ENCODE assay signal across 26 cellular contexts in genomic region chr15:59218710-59219109, GRCh38. TPM values are rescaled to one million over a fixed set of nuclear protein-coding genes. Genes with fewer than 3 reads are reported as not detected.
"Had no signal": no experiment of that assay in that cellular context is flagged by ENCODE, and none has a peak within 500 bp of the region (broad histone marks: within the 10 kb centered on the region; RNA-seq: fewer than 3 reads in every experiment).

No MANE protein-coding gene starts in this region.

- H3K27ac ChIP-seq: body of pancreas, cardiac muscle cell had no signal

- H3K36me3 Mint-ChIP-seq: activated naive CD4-positive, alpha-beta T cell treated with anti-CD3 and anti-CD28 coated beads, Interleukin-2, amount 50 U/mL, for 72 hours had no signal

- H3K4me3 ChIP-seq: ascending aorta, body of pancreas, cardiac muscle cell had no signal

- H3K27ac Mint-ChIP-seq: activated CD8-positive, alpha-beta memory T cell treated with anti-CD3 and anti-CD28 coated beads, Interleukin-2, amount 10 ng/mL, durations not matched to agents 7 days and 5 days; activated CD8-positive, alpha-beta T cell treated with anti-CD3 and anti-CD28 coated beads, Interleukin-2, amount 10 ng/mL, durations not matched to agents 7 days and 5 days; activated naive CD4-positive, alpha-beta T cell treated with anti-CD3 and anti-CD28 coated beads, Interleukin-2, amount 50 U/mL, for 72 hours; activated naive CD8-positive, alpha-beta T cell treated with anti-CD3 and anti-CD28 coated beads, Interleukin-2, amount 50 U/mL, for 24 hours; activated T-cell treated with anti-CD3 and anti-CD28 coated beads, Interleukin-2, amount 50 U/mL, for 24 hours; activated T-helper 1 cell treated with anti-CD3 and anti-CD28 coated beads, Interleukin-12 subunit alpha, Interleukin-12 subunit beta, Interleukin-2, Interleukin-4 antibody, amounts not matched to agents 30 ng/mL and 10 ng/mL and 1 ng/mL, durations not matched to agents 14 hours and 24 hours and 36 hours; T-helper 1 cell treated with Interleukin-12 subunit alpha and Interleukin-12 subunit beta and Interleukin-4 antibody, amounts not matched to agents 30 μg/mL and 1 μg/mL, for 36 hours had no signal

- H3K4me1 ChIP-seq: body of pancreas had no signal

- H3K9me3 ChIP-seq: ascending aorta, body of pancreas had no signal

- ATAC-seq: activated CD8-positive, alpha-beta memory T cell treated with anti-CD3 and anti-CD28 coated beads, Interleukin-2, amount 10 ng/mL, durations not matched to agents 7 days and 5 days; activated CD8-positive, alpha-beta T cell treated with anti-CD3 and anti-CD28 coated beads, Interleukin-2, amount 10 ng/mL, durations not matched to agents 7 days and 5 days; activated naive CD4-positive, alpha-beta T cell treated with anti-CD3 and anti-CD28 coated beads, Interleukin-2, amount 50 U/mL, for 72 hours; activated naive CD8-positive, alpha-beta T cell treated with anti-CD3 and anti-CD28 coated beads, Interleukin-2, amount 50 U/mL, for 24 hours; body of pancreas had no signal

- H3K4me1 Mint-ChIP-seq: activated CD8-positive, alpha-beta memory T cell treated with anti-CD3 and anti-CD28 coated beads, Interleukin-2, amount 10 ng/mL, durations not matched to agents 7 days and 5 days; activated naive CD8-positive, alpha-beta T cell treated with anti-CD3 and anti-CD28 coated beads, Interleukin-2, amount 50 U/mL, for 24 hours had no signal

- H3K4me3 Mint-ChIP-seq: activated CD8-positive, alpha-beta memory T cell treated with anti-CD3 and anti-CD28 coated beads, Interleukin-2, amount 10 ng/mL, durations not matched to agents 7 days and 5 days; activated CD8-positive, alpha-beta T cell treated with anti-CD3 and anti-CD28 coated beads, Interleukin-2, amount 10 ng/mL, durations not matched to agents 7 days and 5 days; activated naive CD8-positive, alpha-beta T cell treated with anti-CD3 and anti-CD28 coated beads, Interleukin-2, amount 50 U/mL, for 24 hours; activated T-cell treated with anti-CD3 and anti-CD28 coated beads, Interleukin-2, amount 50 U/mL, for 24 hours; activated T-helper 1 cell treated with anti-CD3 and anti-CD28 coated beads, Interleukin-12 subunit alpha, Interleukin-12 subunit beta, Interleukin-2, Interleukin-4 antibody, amounts not matched to agents 30 ng/mL and 10 ng/mL and 1 ng/mL, durations not matched to agents 14 hours and 24 hours and 36 hours; T-helper 1 cell treated with Interleukin-12 subunit alpha and Interleukin-12 subunit beta and Interleukin-4 antibody, amounts not matched to agents 30 μg/mL and 1 μg/mL, for 36 hours had no signal

- DNase-seq: activated CD4-positive, alpha-beta T cell treated with anti-CD3 and anti-CD28 coated beads for 48 hours; activated CD4-positive, alpha-beta T cell treated with anti-CD3 and anti-CD28 coated beads, Interleukin-2, amount 50 U/mL, for 4 hours; activated CD4-positive, CD25-positive, alpha-beta regulatory T cell treated with anti-CD3 and anti-CD28 coated beads, Interleukin-2, amount 50 U/mL, for 72 hours; activated CD8-positive, alpha-beta T cell treated with anti-CD3 and anti-CD28 coated beads, Interleukin-2, amount 10 ng/mL, durations not matched to agents 7 days and 5 days; activated effector memory CD4-positive, alpha-beta T cell treated with Interleukin-2 at 50 U/mL for 16 hours; activated naive CD4-positive, alpha-beta T cell; activated naive CD8-positive, alpha-beta T cell treated with anti-CD3 and anti-CD28 coated beads, Interleukin-2, amount 50 U/mL, for 24 hours; activated T-cell treated with anti-CD3 and anti-CD28 coated beads, Interleukin-2, amount 50 U/mL, for 24 hours; amniotic stem cell; body of pancreas; Kasumi-1; KBM-7; NCI-H1048; NCI-H2029 treated with DMSO at 0.1 percent for 48 hours; NCI-H345; NCI-H510A; NCI-H526 treated with DMSO at 0.1 percent for 48 hours; NCI-H82; SHP77 had no signal

- H3K27me3 ChIP-seq: ascending aorta, body of pancreas, cardiac muscle cell had no signal

- H3K27me3 Mint-ChIP-seq: activated CD8-positive, alpha-beta memory T cell treated with anti-CD3 and anti-CD28 coated beads, Interleukin-2, amount 10 ng/mL, durations not matched to agents 7 days and 5 days; activated naive CD8-positive, alpha-beta T cell treated with anti-CD3 and anti-CD28 coated beads, Interleukin-2, amount 50 U/mL, for 24 hours had no signal

- H3K9me3 Mint-ChIP-seq: activated naive CD4-positive, alpha-beta T cell treated with anti-CD3 and anti-CD28 coated beads, Interleukin-2, amount 50 U/mL, for 72 hours; activated naive CD8-positive, alpha-beta T cell treated with anti-CD3 and anti-CD28 coated beads, Interleukin-2, amount 50 U/mL, for 24 hours; activated T-cell treated with anti-CD3 and anti-CD28 coated beads, Interleukin-2, amount 50 U/mL, for 24 hours; activated T-helper 1 cell treated with anti-CD3 and anti-CD28 coated beads, Interleukin-12 subunit alpha, Interleukin-12 subunit beta, Interleukin-2, Interleukin-4 antibody, amounts not matched to agents 30 ng/mL and 10 ng/mL and 1 ng/mL, durations not matched to agents 14 hours and 24 hours and 36 hours; T-helper 1 cell treated with Interleukin-12 subunit alpha and Interleukin-12 subunit beta and Interleukin-4 antibody, amounts not matched to agents 30 μg/mL and 1 μg/mL, for 36 hours had no signal

- H3K36me3 ChIP-seq: cardiac muscle cell had no signal

RNA-seq across cellular contexts. Expression of gene LDHAL6B, which starts 12.1 kb away (rescaled TPM):
- total RNA-seq: activated CD8-positive, alpha-beta memory T cell treated with anti-CD3 and anti-CD28 coated beads, Interleukin-2, amount 10 ng/mL, durations not matched to agents 7 days and 5 days; activated CD8-positive, alpha-beta T cell treated with anti-CD3 and anti-CD28 coated beads, Interleukin-2, amount 10 ng/mL, durations not matched to agents 7 days and 5 days; activated naive CD4-positive, alpha-beta T cell treated with anti-CD3 and anti-CD28 coated beads, Interleukin-2, amount 50 U/mL, for 72 hours; activated T-helper 1 cell treated with anti-CD3 and anti-CD28 coated beads, Interleukin-12 subunit alpha, Interleukin-12 subunit beta, Interleukin-2, Interleukin-4 antibody, amounts not matched to agents 30 ng/mL and 10 ng/mL and 1 ng/mL, durations not matched to agents 14 hours and 24 hours and 36 hours; ascending aorta; body of pancreas; cardiac muscle cell; SK-MEL-5 had no signal
- polyA plus RNA-seq: cardiac muscle cell had no signal
